8 cellular contexts compared by ENCODE assay signal in the genomic region with DNA sequence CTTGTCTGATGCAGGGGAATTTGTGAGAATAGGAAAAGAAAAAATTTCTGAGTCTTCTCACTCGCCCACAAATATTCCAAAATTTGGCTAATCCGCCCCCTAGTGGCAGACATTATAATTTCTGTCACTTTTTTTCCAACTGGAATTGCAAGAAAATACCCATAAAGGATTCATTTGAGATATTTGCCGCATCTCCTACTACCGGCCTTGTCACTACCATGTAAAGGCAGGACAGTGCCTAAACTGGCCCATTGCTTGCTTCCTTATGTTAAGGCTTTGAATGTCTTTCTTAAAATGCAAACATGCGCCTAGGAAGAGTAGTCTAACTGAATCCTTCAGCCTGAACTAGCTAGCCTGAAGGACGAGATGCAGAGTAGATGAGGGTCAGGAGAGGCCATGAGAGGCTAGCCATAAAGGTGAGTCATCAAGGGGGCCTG. TPM values are rescaled to one million over a fixed set of nuclear protein-coding genes. Genes with fewer than 3 reads are reported as not detected.
DNase-seq lines count a peak whose midpoint lies in the region; ATAC-seq and TF ChIP-seq lines count a peak whose summit lies in the region.

No MANE protein-coding gene starts in this region.

- H3K4me3 Mint-ChIP-seq in activated B cell treated with CpG ODN at 0.5 μM for 24 hours = no peak overlapping the region

- H3K4me3 ChIP-seq in MM.1S (ENCODE audit: low read length) = no peak overlapping the region

- peak overlapping the region; percentile 19; the same call in 1 of the 2 replicates for H2AFZ ChIP-seq in MM.1S (ENCODE audit: low read length)

- H4K20me1 ChIP-seq in MM.1S (ENCODE audit: insufficient read depth, low read length) = no peaks in the 10 kb centered on the region

- H3K27me3 ChIP-seq in MM.1S (replicated peaks; ENCODE audit: insufficient read depth, low read length) = no peaks in the 10 kb centered on the region

- no peaks in the 10 kb centered on the region for H3K9me2 ChIP-seq in MM.1S (replicated peaks; ENCODE audit: insufficient read depth, low read length)

- no peaks in the 10 kb centered on the region for H3F3A ChIP-seq in MM.1S (ENCODE audit: insufficient read depth, low read length)

- CTCF ChIA-PET in activated B cell treated with CpG ODN at 0.5 μM for 24 hours (lab: Charles Lee) = interaction anchor here (1.1 to 6.6 kb wide), 3 partner anchors 417 to 425 kb away, joined by 3 to 58 read pairs (median 8); no protein-coding TSS in a partner anchor

- H3K27ac ChIP-seq in MM.1S (ENCODE audit: low read length) = no peak overlapping the region

- no peaks in the 10 kb centered on the region for H3K36me3 ChIP-seq in MM.1S (replicated peaks; ENCODE audit: insufficient read depth, low read length)

- intact Hi-C loops in activated B cell treated with CpG ODN at 0.5 μM for 24 hours (cut with micrococcal nuclease) = loop anchor here (1.0 kb wide), 2 partner anchors 418 to 710 kb away; no protein-coding TSS in a partner anchor

- no peak overlapping the region for H3K9ac ChIP-seq in MM.1S (ENCODE audit: low read length)

- H3K79me2 ChIP-seq in MM.1S (ENCODE audit: low read length) = no peaks in the 10 kb centered on the region

- no peaks in the 10 kb centered on the region for H3K9me3 ChIP-seq in MM.1S (replicated peaks; ENCODE audit: insufficient read depth, low read length)

- POLR2A ChIA-PET in activated B cell treated with CpG ODN at 0.5 μM for 24 hours (lab: Charles Lee) = no interaction called here

- TF ChIP-seq CTCF in MM.1S (IDR thresholded peaks at IDR 0.05; ENCODE audit: low read length) (peak; percentile 75), activated B cell treated with CpG ODN at 0.5 μM for 24 hours (IDR thresholded peaks at IDR 0.05) (peak; percentile 45)

- no peaks in the 10 kb centered on the region for H3K4me1 Mint-ChIP-seq in activated B cell treated with CpG ODN at 0.5 μM for 24 hours

- H3K4me2 ChIP-seq in MM.1S (ENCODE audit: low read depth, low read length) = no peak overlapping the region

- H3K27ac Mint-ChIP-seq in activated B cell treated with CpG ODN at 0.5 μM for 24 hours = no peak overlapping the region

- no peaks in the 10 kb centered on the region for H3K4me1 ChIP-seq in MM.1S (ENCODE audit: low read length)

- ATAC-seq in activated B cell treated with CpG ODN at 0.5 μM for 24 hours (ENCODE audit: low read depth) = no peak
- no peak for ATAC-seq in HG03457 (IDR thresholded peaks at IDR 0.05; ENCODE audit: unreplicated experiment)
- no peak for ATAC-seq in GM19351 (IDR thresholded peaks at IDR 0.05; ENCODE audit: unreplicated experiment)

- peaks cover 14% of the 10 kb centered on the region for H3K27me3 Mint-ChIP-seq in activated B cell treated with CpG ODN at 0.5 μM for 24 hours

- H3K9me3 Mint-ChIP-seq in activated B cell treated with CpG ODN at 0.5 μM for 24 hours = no peaks in the 10 kb centered on the region

- peak; percentile 29 to 33 for DNase-seq in stimulated activated CD4-positive, alpha-beta T cell treated with anti-CD3 and anti-CD28 coated beads, Interleukin-2, amount 100 ng/mL, for 48 hours
- DNase-seq in stimulated activated CD4-positive, alpha-beta T cell treated with anti-CD3 and anti-CD28 coated beads, Interleukin-4, amount 100 ng/mL, for 1 hour = no peak
- DNase-seq in MM.1S (peak; percentile 30), activated B cell treated with CpG ODN at 0.5 μM for 24 hours (no peak), foreskin melanocyte (peak; percentile 52), retina (peak; percentile 62)

- no peaks in the 10 kb centered on the region for H3K36me3 Mint-ChIP-seq in activated B cell treated with CpG ODN at 0.5 μM for 24 hours (ENCODE audit: low read depth)

RNA-seq across cellular contexts. Expression of gene CEP295, which starts 9.3 kb away (rescaled TPM):
- 15.9 and 19.2 TPM in 2 replicates for total RNA-seq in activated B cell treated with CpG ODN at 0.5 μM for 24 hours

Comparison
In these comparisons a context has a peak if more than half of its experiments do, and no peak if none do; other contexts are left out.
1. DNase-seq: peak in stimulated activated CD4-positive, alpha-beta T cell treated with anti-CD3 and anti-CD28 coated beads, Interleukin-2, amount 100 ng/mL, for 48 hours (2 of 2), MM.1S (single experiment), foreskin melanocyte (single experiment) and retina (single experiment); none in stimulated activated CD4-positive, alpha-beta T cell treated with anti-CD3 and anti-CD28 coated beads, Interleukin-4, amount 100 ng/mL, for 1 hour (single experiment) and activated B cell treated with CpG ODN at 0.5 μM for 24 hours (single experiment).